ENCODE assay signal across 7 cellular contexts in genomic region chr20:14550655-14551054, GRCh38.
"Had no signal": no experiment of that assay in that cellular context is flagged by ENCODE, and none has a peak within 500 bp of the region (broad histone marks: within the 10 kb centered on the region; RNA-seq: fewer than 3 reads in every experiment).

No MANE protein-coding gene starts in this region.

- ATAC-seq: GM23338, HCT116, K562 had no signal

- H2AFZ ChIP-seq: GM23338 had no signal

- DNase-seq: H9, HFFc6, IMR-90, KG1 had no signal

- H3K4me2 ChIP-seq: GM23338 had no signal

- H3K4me3 ChIP-seq: GM23338, K562 had no signal
